In genomic region chr22:30292069-30292970, GRCh38 we compare ENCODE assay signal across 18 cellular contexts. TPM values are rescaled to one million over a fixed set of nuclear protein-coding genes. Genes with fewer than 3 reads are reported as not detected.
A peak's percentile ranks its signal among the peaks of the same experiment; 100 is the strongest.
DNase-seq lines count a peak whose midpoint lies in the region; ATAC-seq and TF ChIP-seq lines count a peak whose summit lies in the region.
"Had no signal": no experiment of that assay in that cellular context is flagged by ENCODE, and none has a peak within 500 bp of the region (broad histone marks: within the 10 kb centered on the region; RNA-seq: fewer than 3 reads in every experiment).

No MANE protein-coding gene starts in this region.

- intact Hi-C loops in CD4-positive, alpha-beta T cell (cut with DNase I, micrococcal nuclease) = no loop called here
- intact Hi-C loops in adrenal gland (cut with DNase I) (no loop called here), stomach (cut with DNase I; ENCODE audit: low total_unique reads) (no loop called here)

- no peak overlapping the region for H3K27ac ChIP-seq in CD4-positive, alpha-beta T cell (ENCODE audit: low read depth, low read length)
- H3K27ac ChIP-seq in adrenal gland (peak overlapping the region in 4 of 5 donors; percentile 71 to 92 (median 84)), stomach (peak overlapping the region in 4 of 5 donors; percentile 85 to 97 (median 92))
- H3K27ac ChIP-seq: neural progenitor cell had no signal

- 84 to 93% (median 92%) methylated on average over 7 to 18 of the region's 18 CpGs for WGBS in adrenal gland, 4 donors
- 76 to 90% (median 84%) methylated on average over 14 to 18 of the region's 18 CpGs for WGBS in stomach, 5 donors

- no peak for TF ChIP-seq EP300 in stomach (IDR thresholded peaks at IDR 0.05)

- CTCF ChIA-PET in CD4-positive, alpha-beta T cell (lab: Charles Lee) = interaction anchor here (1.5 to 6.8 kb wide), 2 partner anchors 12 to 95 kb away, joined by 4 to 59 read pairs; no protein-coding TSS in a partner anchor

- no peak for ATAC-seq in CD4-positive, alpha-beta T cell (ENCODE audit: poor library complexity)
- ATAC-seq in memory B cell (ENCODE audit: low read depth) (no peak), HG03571 (IDR thresholded peaks at IDR 0.05; ENCODE audit: unreplicated experiment) (no peak), GM18511 (IDR thresholded peaks at IDR 0.05; ENCODE audit: unreplicated experiment) (no peak)
- ATAC-seq in stimulated activated naive B cell treated with anti-CD40 and anti-IgM and Interleukin-4, amounts not matched to agents 10 μg/mL and 1 μg/mL and 100 μg/mL, for 72 hours (replicated peaks) = no peak
- ATAC-seq: GM12878 had no signal

- no peak for DNase-seq in CD4-positive, alpha-beta T cell
- DNase-seq in adrenal gland = no peak
- DNase-seq in memory B cell (ENCODE audit: low spot score in 2 of 2) = no peak
- no peak for DNase-seq in stomach
- DNase-seq in KG1 (lab: John Stamatoyannopoulos, UW) = no peak
- DNase-seq in stimulated activated naive B cell treated with anti-CD40 and anti-IgM and Interleukin-4, amounts not matched to agents 10 μg/mL and 1 μg/mL and 100 μg/mL, for 72 hours = no peak
- DNase-seq: activated CD4-positive, alpha-beta memory T cell treated with anti-CD3 and anti-CD28 coated beads, Interleukin-2, amount 10 ng/mL, durations not matched to agents 7 days and 5 days; AML-193; EL; stimulated activated CD4-positive, alpha-beta T cell treated with anti-CD3 and anti-CD28 coated beads, Interleukin-12 subunit alpha, Interleukin-12 subunit beta, amount 100 ng/mL, for 4 hours had no signal

- H3K36me3 ChIP-seq in adrenal gland (replicated peaks in 1 of 2) = peaks cover 0 to 56% of the 10 kb centered on the region in 2 donors
- H3K36me3 ChIP-seq in stomach = peaks cover 37 to 59% (median 58%) of the 10 kb centered on the region in 4 donors
- H3K36me3 ChIP-seq: neural progenitor cell had no signal

- peaks cover 30 to 45% of the 10 kb centered on the region in 2 donors for H3K4me1 ChIP-seq in adrenal gland (replicated peaks in 1 of 2)
- peaks cover 41 to 53% (median 51%) of the 10 kb centered on the region in 4 donors for H3K4me1 ChIP-seq in stomach

- H3K27me3 Mint-ChIP-seq in CD4-positive, alpha-beta T cell = no peaks in the 10 kb centered on the region
- H3K27me3 Mint-ChIP-seq in memory B cell = no peaks in the 10 kb centered on the region
- H3K27me3 Mint-ChIP-seq in stimulated activated naive B cell treated with anti-CD40 and anti-IgM and Interleukin-4, amounts not matched to agents 10 μg/mL and 1 μg/mL and 100 μg/mL, for 72 hours = no peaks in the 10 kb centered on the region
- H3K27me3 Mint-ChIP-seq: activated CD4-positive, alpha-beta memory T cell treated with anti-CD3 and anti-CD28 coated beads, Interleukin-2, amount 10 ng/mL, durations not matched to agents 7 days and 5 days; brain; type B pancreatic cell had no signal

- H3K27me3 ChIP-seq in CD4-positive, alpha-beta T cell (ENCODE audit: control insufficient read depth, insufficient read depth, low read length) = no peaks in the 10 kb centered on the region
- H3K27me3 ChIP-seq in adrenal gland = no peaks in the 10 kb centered on the region
- no peaks in the 10 kb centered on the region for H3K27me3 ChIP-seq in stomach
- H3K27me3 ChIP-seq: neural progenitor cell, SJSA1 had no signal

- H3K4me3 ChIP-seq in adrenal gland = no peak overlapping the region
- no peak overlapping the region for H3K4me3 ChIP-seq in stomach
- H3K4me3 ChIP-seq: GM12878, neural progenitor cell, SJSA1 had no signal

- peaks cover 83% of the 10 kb centered on the region for H3K36me3 Mint-ChIP-seq in CD4-positive, alpha-beta T cell (ENCODE audit: low read depth)
- H3K36me3 Mint-ChIP-seq in memory B cell = peaks cover 25% of the 10 kb centered on the region
- H3K36me3 Mint-ChIP-seq in stimulated activated naive B cell treated with anti-CD40 and anti-IgM and Interleukin-4, amounts not matched to agents 10 μg/mL and 1 μg/mL and 100 μg/mL, for 72 hours = peaks cover 28 to 35% of the 10 kb centered on the region in 2 donors
- H3K36me3 Mint-ChIP-seq: neural progenitor cell had no signal

- H3K4me1 Mint-ChIP-seq in CD4-positive, alpha-beta T cell (ENCODE audit: low read depth) = peaks cover 69% of the 10 kb centered on the region
- H3K4me1 Mint-ChIP-seq in memory B cell = peaks cover 25% of the 10 kb centered on the region
- H3K4me1 Mint-ChIP-seq in stimulated activated naive B cell treated with anti-CD40 and anti-IgM and Interleukin-4, amounts not matched to agents 10 μg/mL and 1 μg/mL and 100 μg/mL, for 72 hours = peaks cover 25 to 49% of the 10 kb centered on the region in 2 donors

- no peak overlapping the region for H3K4me3 Mint-ChIP-seq in CD4-positive, alpha-beta T cell
- no peak overlapping the region for H3K4me3 Mint-ChIP-seq in memory B cell
- H3K4me3 Mint-ChIP-seq in stimulated activated naive B cell treated with anti-CD40 and anti-IgM and Interleukin-4, amounts not matched to agents 10 μg/mL and 1 μg/mL and 100 μg/mL, for 72 hours = no peak overlapping the region
- H3K4me3 Mint-ChIP-seq: activated CD4-positive, alpha-beta memory T cell treated with anti-CD3 and anti-CD28 coated beads, Interleukin-2, amount 10 ng/mL, durations not matched to agents 7 days and 5 days; brain; neural progenitor cell; type B pancreatic cell had no signal

- no peaks in the 10 kb centered on the region for H3K9me3 Mint-ChIP-seq in CD4-positive, alpha-beta T cell
- no peaks in the 10 kb centered on the region for H3K9me3 Mint-ChIP-seq in memory B cell
- H3K9me3 Mint-ChIP-seq in stimulated activated naive B cell treated with anti-CD40 and anti-IgM and Interleukin-4, amounts not matched to agents 10 μg/mL and 1 μg/mL and 100 μg/mL, for 72 hours = no peaks in the 10 kb centered on the region
- H3K9me3 Mint-ChIP-seq: activated CD4-positive, alpha-beta memory T cell treated with anti-CD3 and anti-CD28 coated beads, Interleukin-2, amount 10 ng/mL, durations not matched to agents 7 days and 5 days; brain; neural progenitor cell; type B pancreatic cell had no signal

- no peaks in the 10 kb centered on the region for H3K9me3 ChIP-seq in CD4-positive, alpha-beta T cell (ENCODE audit: control insufficient read depth, low read length)
- H3K9me3 ChIP-seq in adrenal gland (replicated peaks in 1 of 3) (no peaks in the 10 kb centered on the region), stomach (no peaks in the 10 kb centered on the region)
- H3K9me3 ChIP-seq: SJSA1 had no signal

- no peak for TF ChIP-seq CTCF in CD4-positive, alpha-beta T cell (IDR thresholded peaks at IDR 0.05)
- TF ChIP-seq CTCF in adrenal gland (IDR thresholded peaks at IDR 0.05) (no peak), stomach (IDR thresholded peaks at IDR 0.05) (no peak)

- POLR2A ChIA-PET in CD4-positive, alpha-beta T cell (lab: Charles Lee) = interaction anchor here (2.5 to 9.8 kb wide), 5 partner anchors 13 to 132 kb away, joined by 8 to 268 read pairs (median 88); partner anchors contain the start of genes CCDC157, SF3A1 and TBC1D10A

- peak overlapping the region; percentile 79 for H3K27ac Mint-ChIP-seq in CD4-positive, alpha-beta T cell
- H3K27ac Mint-ChIP-seq in memory B cell = peak overlapping the region; percentile 85
- H3K27ac Mint-ChIP-seq in stimulated activated naive B cell treated with anti-CD40 and anti-IgM and Interleukin-4, amounts not matched to agents 10 μg/mL and 1 μg/mL and 100 μg/mL, for 72 hours = no peak overlapping the region
- H3K27ac Mint-ChIP-seq: activated CD4-positive, alpha-beta memory T cell treated with anti-CD3 and anti-CD28 coated beads, Interleukin-2, amount 10 ng/mL, durations not matched to agents 7 days and 5 days; neural progenitor cell; type B pancreatic cell had no signal

- TF ChIP-seq POLR2A in adrenal gland (IDR thresholded peaks at IDR 0.05) = no peak
- no peak for TF ChIP-seq POLR2A in stomach (IDR thresholded peaks at IDR 0.05)

RNA-seq across cellular contexts. Expression of gene CASTOR1, which starts 3.0 kb away (rescaled TPM):
- 1 to 10 TPM; 7.9 to 8.8 TPM for total RNA-seq in CD4-positive, alpha-beta T cell
- 10 to 100 TPM in 5 of 8 donors, 1 to 10 TPM in 3; 5.5 to 20.1 (median 13.8) TPM for total RNA-seq in adrenal gland
- 10 to 100 TPM in 2 of 3 donors, 1 to 10 TPM in 1; 2.4 to 18.3 (median 15.1) TPM for polyA plus RNA-seq in adrenal gland
- total RNA-seq in stomach = 10 to 100 TPM in 1 of 5 donors, 1 to 10 TPM in 4; 1.2 to 57.8 (median 3.7) TPM
- polyA plus RNA-seq in stomach = 10 to 100 TPM in 1 of 3 donors, 1 to 10 TPM in 2; 6.6 to 17.0 (median 7.3) TPM

RNA-seq across cellular contexts. Expression of gene OSM, which starts 25.7 kb away (rescaled TPM):
- total RNA-seq in CD4-positive, alpha-beta T cell = 10 to 100 TPM; 13.9 to 16.7 TPM
- total RNA-seq in adrenal gland (1 to 10 TPM in 6 of 8 donors, under 1 TPM in 2; 0.85 to 8.1 (median 1.9) TPM), stomach (1 to 10 TPM in 1 of 5 donors, not detected in 4; 1.3 TPM)
- polyA plus RNA-seq in adrenal gland (1 to 10 TPM in 1 of 3 donors, under 1 TPM in 2; 0.44 to 1.6 (median 0.56) TPM), stomach (10 to 100 TPM in 1 of 3 donors, 1 to 10 TPM in 1, under 1 TPM in 1; 0.33 to 22.7 (median 1.1) TPM)
- total RNA-seq: HT1080, SJSA1 had no signal

RNA-seq across cellular contexts. Expression of gene TBC1D10A, which starts 34.4 kb away (rescaled TPM):
- total RNA-seq in CD4-positive, alpha-beta T cell = 10 to 100 TPM; 38.9 to 41.8 TPM
- 10 to 100 TPM; 22.0 to 55.0 (median 31.8) TPM for total RNA-seq in adrenal gland
- 10 to 100 TPM; 11.7 to 23.2 (median 14.2) TPM for polyA plus RNA-seq in adrenal gland
- 10 to 100 TPM in 3 of 5 donors, 1 to 10 TPM in 2; 2.2 to 23.2 (median 16.3) TPM for total RNA-seq in stomach
- polyA plus RNA-seq in stomach = 10 to 100 TPM; 14.2 to 24.5 (median 20.3) TPM

RNA-seq across cellular contexts. Expression of gene LIF, which starts 45.8 kb away (rescaled TPM):
- under 1 TPM; 0.17 to 0.30 TPM for total RNA-seq in CD4-positive, alpha-beta T cell
- total RNA-seq in adrenal gland (1 to 10 TPM in 6 of 8 donors, under 1 TPM in 2; 0.69 to 9.3 (median 2.6) TPM), stomach (1 to 10 TPM in 3 of 5 donors, not detected in 2; 2.0 to 2.4 (median 2.3) TPM)
- polyA plus RNA-seq in adrenal gland (1 to 10 TPM in 2 of 3 donors, under 1 TPM in 1; 0.49 to 2.4 (median 1.4) TPM), stomach (1 to 10 TPM in 2 of 3 donors, under 1 TPM in 1; 0.35 to 5.0 (median 1.4) TPM)
